ENCODE assay signal across 23 cellular contexts in genomic region chr9:13648676-13649075, GRCh38.
DNase-seq lines count a peak whose midpoint lies in the region; TF ChIP-seq lines count a peak whose summit lies in the region.
"Had no signal": no experiment of that assay in that cellular context is flagged by ENCODE, and none has a peak within 500 bp of the region (broad histone marks: within the 10 kb centered on the region; RNA-seq: fewer than 3 reads in every experiment).

No MANE protein-coding gene starts in this region.

- CTCF ChIA-PET in RWPE1 (lab: Yijun Ruan, JAX) = no interaction called here

- TF ChIP-seq CTCF in RWPE1 (conservative IDR thresholded peaks at IDR 0.05; ENCODE audit: low read depth) (no peak), epithelial cell of esophagus (IDR thresholded peaks at IDR 0.05; ENCODE audit: insufficient read depth, low read depth, low read length, missing control alignments) (no peak), GM20000 (IDR thresholded peaks at IDR 0.05; ENCODE audit: extremely low read depth, missing control alignments) (no peak)

- H3K27ac ChIP-seq in RWPE1 = no peak overlapping the region
- H3K27ac ChIP-seq: 22Rv1, heart left ventricle, neutrophil, psoas muscle, thyroid gland, WERI-Rb-1 had no signal

- no peak overlapping the region for H3K4me3 ChIP-seq in epithelial cell of esophagus (ENCODE audit: low read length)
- H3K4me3 ChIP-seq: heart left ventricle, psoas muscle, thyroid gland had no signal

- POLR2A ChIA-PET in RWPE1 (lab: Yijun Ruan, JAX; ENCODE audit: low non-redundant PET) = no interaction called here

- DNase-seq in DMS 273 (lab: John Stamatoyannopoulos, UW; ENCODE audit: unreplicated experiment) (peak; percentile 30), DMS 273 treated with DMSO at 0.1 percent for 48 hours (lab: John Stamatoyannopoulos, UW) (no peak), HT1080 (ENCODE audit: low read depth) (peak; percentile 18), RWPE1 (ENCODE audit: low spot score) (peak; percentile 9), epithelial cell of esophagus (ENCODE audit: low read depth) (peak; percentile 16), germinal center (ENCODE audit: low spot score) (no peak), GM20000 (ENCODE audit: low spot score) (no peak), SK-N-DZ (ENCODE audit: low spot score) (no peak)
- DNase-seq: activated CD4-positive, alpha-beta T cell treated with anti-CD3 and anti-CD28 coated beads, Interleukin-2, amount 10 ng/mL, durations not matched to agents 24 days and 14 days; anterior cingulate cortex; CD8-positive, alpha-beta memory T cell; DND-41; heart left ventricle; left colon; NCI-H1092; NCI-H2107; NCI-H524 treated with DMSO at 0.1 percent for 48 hours; psoas muscle; stimulated activated naive CD8-positive, alpha-beta T cell treated with anti-CD3 and anti-CD28 coated beads, Interleukin-15, amount 100 ng/mL, for 72 hours; thyroid gland; WERI-Rb-1 had no signal

Comparison
In these comparisons a context has a peak if more than half of its experiments do, and no peak if none do; other contexts are left out.
1. DNase-seq: peak in DMS 273 (single experiment), HT1080 (single experiment), RWPE1 (single experiment) and epithelial cell of esophagus (single experiment); none in DMS 273 treated with DMSO at 0.1 percent for 48 hours (single experiment), germinal center (single experiment), GM20000 (single experiment) and SK-N-DZ (single experiment).